ENCODE assay signal across 8 cellular contexts in genomic region chr16:48353565-48354163, GRCh38. TPM values are rescaled to one million over a fixed set of nuclear protein-coding genes. Genes with fewer than 3 reads are reported as not detected.
A peak's percentile ranks its signal among the peaks of the same experiment; 100 is the strongest.
DNase-seq lines count a peak whose midpoint lies in the region; ATAC-seq, FAIRE-seq and TF ChIP-seq lines count a peak whose summit lies in the region.

No MANE protein-coding gene starts in this region.

- H4K91ac ChIP-seq in IMR-90 (ENCODE audit: insufficient read depth, low read depth, low read length), result no peak overlapping the region

- POLR2A ChIA-PET in IMR-90 (lab: Charles Lee; ENCODE audit: unreplicated experiment), result no interaction called here
- POLR2A ChIA-PET in RWPE1 (lab: Yijun Ruan, JAX; ENCODE audit: low non-redundant PET), result no interaction called here

- FAIRE-seq in urothelium cell line (lab: Jason Lieb, UNC), result peak; percentile 70

- peak; percentile 48 for TF ChIP-seq CTCF in GM20000 (IDR thresholded peaks at IDR 0.05; ENCODE audit: extremely low read depth, missing control alignments)
- peak; percentile 97 for TF ChIP-seq CTCF in IMR-90 (conservative IDR thresholded peaks at IDR 0.05; ENCODE audit: low read depth, low read length)
- peak; percentile 82 for TF ChIP-seq CTCF in RWPE1 (conservative IDR thresholded peaks at IDR 0.05; ENCODE audit: low read depth)
- TF ChIP-seq CTCF in fibroblast of villous mesenchyme (IDR thresholded peaks at IDR 0.05; ENCODE audit: insufficient read depth, low read depth, low read length), result peak; percentile 94
- peak; percentile 80 for TF ChIP-seq CTCF in parathyroid adenoma (IDR thresholded peaks at IDR 0.05)

- ATAC-seq in IMR-90 (ENCODE audit: low read depth), result peak; percentile 84

- no peak overlapping the region for H3K18ac ChIP-seq in IMR-90 (ENCODE audit: low read depth, low read length)

- no peak overlapping the region for H2BK15ac ChIP-seq in IMR-90 (ENCODE audit: low read depth, low read length)

- no peaks in the 10 kb centered on the region for H3K27me3 ChIP-seq in IMR-90 (ENCODE audit: control insufficient read depth, insufficient read depth, low read length)
- H3K27me3 ChIP-seq in parathyroid adenoma (ENCODE audit: control insufficient read depth, insufficient read depth, low read length), result no peaks in the 10 kb centered on the region

- no peak for TF ChIP-seq POLR2A in IMR-90 (IDR thresholded peaks at IDR 0.05; ENCODE audit: low read depth, low read length)

- H3K9me3 ChIP-seq in IMR-90 (ENCODE audit: control insufficient read depth, insufficient read depth, low read length), result no peaks in the 10 kb centered on the region
- no peaks in the 10 kb centered on the region for H3K9me3 ChIP-seq in parathyroid adenoma (ENCODE audit: control insufficient read depth, low read length)

- no peak overlapping the region for H4K5ac ChIP-seq in IMR-90 (ENCODE audit: low read depth, low read length)

- H4K20me1 ChIP-seq in IMR-90 (ENCODE audit: insufficient read depth, low read length), result peaks cover 10% of the 10 kb centered on the region; the same call in 1 of the 2 replicates

- H3K4me3 ChIP-seq in IMR-90 (ENCODE audit: insufficient read depth, low read depth, low read length) (no peak overlapping the region), fibroblast of villous mesenchyme (ENCODE audit: low read depth, low read length) (no peak overlapping the region), parathyroid adenoma (ENCODE audit: low read depth, low read length) (no peak overlapping the region)

- H3K4ac ChIP-seq in IMR-90 (ENCODE audit: low read depth, low read length), result no peak overlapping the region

- no peak overlapping the region for H2BK20ac ChIP-seq in IMR-90 (ENCODE audit: low read depth, low read length)

- H2BK120ac ChIP-seq in IMR-90 (ENCODE audit: low read depth, low read length), result no peak overlapping the region

- H3K4me2 ChIP-seq in IMR-90 (ENCODE audit: low read depth, low read length) (no peak overlapping the region), parathyroid adenoma (ENCODE audit: low read length) (no peak overlapping the region)

- peak; percentile 87 for TF ChIP-seq RAD21 in IMR-90 (IDR thresholded peaks at IDR 0.05; ENCODE audit: low read length)

- in situ Hi-C loops in IMR-90 (cut with MboI; ENCODE audit: low sequenced_read_pairs), result loop anchor here (5.0 kb wide), 1 partner anchor 274 kb away; no protein-coding TSS in a partner anchor

- peaks cover 33% of the 10 kb centered on the region for H3K36me3 ChIP-seq in IMR-90 (ENCODE audit: control insufficient read depth, insufficient read depth, low read length)
- H3K36me3 ChIP-seq in parathyroid adenoma (ENCODE audit: control insufficient read depth, insufficient read depth, low read length), result no peaks in the 10 kb centered on the region

- H2BK5ac ChIP-seq in IMR-90 (ENCODE audit: low read depth, low read length, poor library complexity, severe bottlenecking), result no peak overlapping the region

- peaks cover 6% of the 10 kb centered on the region for H3K79me2 ChIP-seq in parathyroid adenoma

- no peak overlapping the region for H2AK9ac ChIP-seq in IMR-90 (replicated peaks; ENCODE audit: low read depth, low read length, poor library complexity)

- peak; percentile 52 for DNase-seq in COLO668 (lab: John Stamatoyannopoulos, UW; ENCODE audit: unreplicated experiment)
- peak; percentile 75 for DNase-seq in GM20000 (ENCODE audit: low spot score)
- DNase-seq in IMR-90, result peak; percentile 75
- DNase-seq in RWPE1 (ENCODE audit: low spot score), result peak; percentile 78
- peak; percentile 21 to 42 for DNase-seq in activated T-helper 1 cell treated with anti-CD3 and anti-CD28 coated beads, Interleukin-2, amount 50 U/mL, for 16 hours (ENCODE audit: low read depth in 1 of 2, low spot score in 1 of 2)
- peak; percentile 81 for DNase-seq in fibroblast of villous mesenchyme (ENCODE audit: low read depth)
- peak; percentile 75 for DNase-seq in urothelium cell line (ENCODE audit: low spot score)

- no CpG with 5 or more reads among the region's 7 CpGs for WGBS in IMR-90 (ENCODE audit: extremely low coverage in 2 of 2, insufficient read length in 1 of 2), 2 experiments

- H3K23ac ChIP-seq in IMR-90 (ENCODE audit: low read depth, low read length), result no peak overlapping the region

- no peak overlapping the region for H2AK5ac ChIP-seq in IMR-90 (ENCODE audit: low read depth, low read length)

- CTCF ChIA-PET in IMR-90 (lab: Yijun Ruan, JAX) (interaction anchor here (1.1 to 3.8 kb wide), 3 partner anchors 17 to 270 kb away, joined by 3 to 28 read pairs (median 3); no protein-coding TSS in a partner anchor), RWPE1 (lab: Yijun Ruan, JAX) (interaction anchor here (0.6 to 1.4 kb wide), 5 partner anchors 84 to 277 kb away, joined by 3 to 6 read pairs (median 4); no protein-coding TSS in a partner anchor)

- BruUV-seq in IMR-90 (replicated peaks; lab: Mats Ljungman, UMichigan), result no TSS peak

- intact Hi-C loops in IMR-90 (cut with micrococcal nuclease), result loop anchor here (1.0 kb wide), 2 partner anchors 189 to 270 kb away; no protein-coding TSS in a partner anchor

- peaks cover 10% of the 10 kb centered on the region for H3K9me1 ChIP-seq in IMR-90 (ENCODE audit: insufficient read depth, low read length)

- H3K4me1 ChIP-seq in IMR-90 (ENCODE audit: control insufficient read depth, insufficient read depth, low read length) (no peaks in the 10 kb centered on the region), parathyroid adenoma (no peaks in the 10 kb centered on the region)

- H4K8ac ChIP-seq in IMR-90 (ENCODE audit: low read depth in 2 of 2, low read length in 2 of 2), result peak overlapping the region in 1 of 2 experiments; percentile 41; a peak in 1 of 4 replicates

- H3K9ac ChIP-seq in IMR-90 (ENCODE audit: low read depth, low read length) (no peak overlapping the region), parathyroid adenoma (no peak overlapping the region)

- H2AFZ ChIP-seq in IMR-90 (replicated peaks; ENCODE audit: low read length, poor library complexity) (peak overlapping the region; percentile 6), parathyroid adenoma (no peak overlapping the region)

- H3K14ac ChIP-seq in IMR-90 (replicated peaks; ENCODE audit: low read depth, low read length), result no peak overlapping the region

- no peak overlapping the region for H3K27ac ChIP-seq in IMR-90 (ENCODE audit: insufficient read depth, low read length)
- no peak overlapping the region for H3K27ac ChIP-seq in RWPE1
- H3K27ac ChIP-seq in parathyroid adenoma, result no peak overlapping the region

- dilution Hi-C loops in IMR-90 (cut with HindIII; ENCODE audit: low sequenced_read_pairs, unreplicated experiment), result no loop called here

- peaks cover 33 to 60% of the 10 kb centered on the region in 2 experiments for H3K79me1 ChIP-seq in IMR-90 (ENCODE audit: low read depth in 1 of 2, low read length in 2 of 2)

- no peak overlapping the region for H3K56ac ChIP-seq in IMR-90 (ENCODE audit: extremely low read depth, insufficient read depth, low read length)

TF ChIP-seq in IMR-90, 13 proteins besides CTCF, POLR2A, EP300 and RAD21:
- TF ChIP-seq RFX5 (IDR thresholded peaks at IDR 0.05; ENCODE audit: low read depth, low read length), result no peak
- TF ChIP-seq RCOR1 (IDR thresholded peaks at IDR 0.05; ENCODE audit: insufficient replicate concordance, low read length), result no peak
- TF ChIP-seq FOS (IDR thresholded peaks at IDR 0.05; ENCODE audit: low read depth, low read length), result no peak
- TF ChIP-seq SMC3 (IDR thresholded peaks at IDR 0.05; ENCODE audit: low read depth, low read length), result peak; percentile 95
- TF ChIP-seq USF2 (IDR thresholded peaks at IDR 0.05; ENCODE audit: low read depth, low read length), result no peak
- TF ChIP-seq BHLHE40 (IDR thresholded peaks at IDR 0.05; ENCODE audit: low read depth, low read length), result no peak
- TF ChIP-seq MAFK (IDR thresholded peaks at IDR 0.05; ENCODE audit: low read depth, low read length), result no peak
- 0 out of 2 replicates have a peak, but pooled peaks have one; percentile 13 for TF ChIP-seq MAZ (IDR thresholded peaks at IDR 0.05; ENCODE audit: borderline replicate concordance, low read depth, low read length)
- TF ChIP-seq CEBPB (IDR thresholded peaks at IDR 0.05; ENCODE audit: low read depth, low read length), result no peak

RNA-seq across cellular contexts. Expression of gene SIAH1, which starts 31.5 kb away (rescaled TPM):
- total RNA-seq in IMR-90 (2012; rRNA removed), result 16.9 and 17.7 TPM in 2 replicates
- polyA plus RNA-seq in IMR-90 (2012; rRNA removed), result 8.8 and 10.3 TPM in 2 replicates
- 6.3 and 10.9 TPM in 2 replicates for polyA plus RNA-seq in IMR-90 (2012; cell fraction: cytosol; rRNA removed)
- 8.6 and 22.7 TPM in 2 replicates for polyA plus RNA-seq in IMR-90 (2012; cell fraction: nucleus; rRNA removed; ENCODE audit: low replicate concordance)
- 28.9 and 39.3 TPM in 2 replicates for total RNA-seq in fibroblast of villous mesenchyme
